Comparison of ENCODE assay signal across 8 cellular contexts in the genomic region with DNA sequence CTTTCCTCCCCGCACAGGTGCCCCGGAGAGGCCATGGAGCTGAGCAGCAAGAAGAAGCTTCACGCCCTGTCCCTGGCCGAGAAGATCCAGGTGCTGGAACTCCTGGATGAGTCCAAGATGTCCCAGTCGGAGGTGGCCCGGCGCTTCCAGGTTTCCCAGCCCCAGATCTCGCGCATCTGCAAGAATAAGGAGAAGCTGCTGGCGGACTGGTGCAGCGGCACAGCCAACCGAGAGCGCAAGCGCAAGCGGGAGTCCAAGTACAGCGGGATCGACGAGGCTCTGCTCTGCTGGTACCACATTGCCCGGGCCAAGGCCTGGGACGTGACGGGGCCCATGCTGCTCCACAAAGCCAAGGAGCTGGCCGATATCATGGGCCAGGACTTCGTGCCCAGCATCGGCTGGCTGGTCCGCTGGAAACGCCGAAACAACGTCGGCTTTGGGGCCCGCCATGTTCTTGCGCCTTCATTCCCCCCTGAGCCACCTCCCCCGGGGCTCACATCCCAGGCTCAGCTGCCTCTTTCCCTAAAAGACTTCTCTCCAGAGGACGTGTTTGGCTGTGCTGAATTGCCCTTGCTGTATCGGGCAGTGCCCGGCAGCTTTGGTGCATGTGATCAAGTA. TPM values are rescaled to one million over a fixed set of nuclear protein-coding genes. Genes with fewer than 3 reads are reported as not detected.
DNase-seq lines count a peak whose midpoint lies in the region; ATAC-seq, FAIRE-seq and TF ChIP-seq lines count a peak whose summit lies in the region.

No MANE protein-coding gene starts in this region.

- peak overlapping the region; percentile 36 to 92 (median 75) for H3K27ac Mint-ChIP-seq in naive thymus-derived CD4-positive, alpha-beta T cell

- no peak overlapping the region for H4K8ac ChIP-seq in H1 (ENCODE audit: extremely low read depth, insufficient read depth, low read length)

- no peak overlapping the region for H4K91ac ChIP-seq in H1 (replicated peaks; ENCODE audit: insufficient read length, low read length)

- peaks cover 2 to 8% of the 10 kb centered on the region in 2 experiments for H4K20me1 ChIP-seq in H1 (replicated peaks in 1 of 2; ENCODE audit: control insufficient read depth in 1 of 2, insufficient read depth in 2 of 2, low read length in 2 of 2)

- H2AFZ ChIP-seq in H1 (ENCODE audit: low read length) = peak overlapping the region; percentile 72

- no peak overlapping the region for H3K23ac ChIP-seq in H1 (ENCODE audit: insufficient read length)

- no peaks in the 10 kb centered on the region for H3K9me3 ChIP-seq in H1 (ENCODE audit: insufficient read depth in 2 of 2, low read depth in 1 of 2, low read length in 1 of 2)
- no peaks in the 10 kb centered on the region for H3K9me3 ChIP-seq in naive thymus-derived CD4-positive, alpha-beta T cell (ENCODE audit: control insufficient read depth in 2 of 3, low read length in 3 of 3)

- H2BK5ac ChIP-seq in H1 (ENCODE audit: low read depth, low read length) = no peak overlapping the region

- H3K4me2 ChIP-seq in H1 (ENCODE audit: insufficient read depth in 1 of 2, low read depth in 2 of 2, low read length in 2 of 2) = peak overlapping the region; percentile 90 to 100

- DNase-seq in AG09309 (ENCODE audit: low read depth) (no peak), NCI-H510A treated with DMSO at 0.1 percent for 48 hours (lab: John Stamatoyannopoulos, UW) (peak; percentile 92), H1 (ENCODE audit: low read depth in 1 of 2, low spot score in 2 of 2) (peak in 1 of 2 experiments; percentile 66), H54 (ENCODE audit: insufficient read length, low spot score) (no peak), DMS114 treated with DMSO at 0.1 percent for 48 hours (lab: John Stamatoyannopoulos, UW; ENCODE audit: unreplicated experiment) (no peak)
- DNase-seq in naive thymus-derived CD4-positive, alpha-beta T cell = peak in 1 of 9 donors; percentile 14

- no peak overlapping the region for H3K27ac ChIP-seq in H1 (ENCODE audit: low read depth, low read length)
- no peak overlapping the region for H3K27ac ChIP-seq in naive thymus-derived CD4-positive, alpha-beta T cell (ENCODE audit: low read depth, low read length)

- intact Hi-C loops in naive thymus-derived CD4-positive, alpha-beta T cell (cut with micrococcal nuclease) = loop anchor here (1.0 to 2.0 kb wide), 2 partner anchors 23 to 27 kb away; a partner anchor contains a TSS

- peaks cover 0 to 13% (median 0%) of the 10 kb centered on the region in 5 donors for H3K27me3 Mint-ChIP-seq in naive thymus-derived CD4-positive, alpha-beta T cell

- ATAC-seq in naive thymus-derived CD4-positive, alpha-beta T cell = no peak
- ATAC-seq in HG03280 (IDR thresholded peaks at IDR 0.05; ENCODE audit: unreplicated experiment) = no peak
- ATAC-seq in HG03135 (IDR thresholded peaks at IDR 0.05; ENCODE audit: unreplicated experiment) = no peak

- H3K4me3 Mint-ChIP-seq in naive thymus-derived CD4-positive, alpha-beta T cell = peak overlapping the region; percentile 90 to 97 (median 92)

- CTCF ChIA-PET in H1 (lab: Charles Lee; ENCODE audit: partially characterized antibody) = interaction anchor here (0.5 to 3.3 kb wide), 21 partner anchors 9 to 536 kb away, joined by 3 to 16 read pairs (median 4); a partner anchor contains a TSS
- CTCF ChIA-PET in naive thymus-derived CD4-positive, alpha-beta T cell (lab: Charles Lee) = interaction anchor here (1.0 to 1.3 kb wide), 2 partner anchors 27 to 166 kb away, joined by 3 to 4 read pairs; no protein-coding TSS in a partner anchor

- POLR2A ChIA-PET in H1 (lab: Charles Lee; ENCODE audit: partially characterized antibody) = interaction anchor here (0.8 to 4.0 kb wide), 13 partner anchors 12 to 171 kb away, joined by 3 to 26 read pairs (median 3); a partner anchor contains a TSS
- POLR2A ChIA-PET in naive thymus-derived CD4-positive, alpha-beta T cell (lab: Charles Lee) = interaction anchor here (0.5 to 2.0 kb wide), 14 partner anchors 8 to 232 kb away, joined by 3 to 9 read pairs (median 4); a partner anchor contains a TSS

- peak overlapping the region; percentile 71; the same call in 1 of the 2 replicates for H3K18ac ChIP-seq in H1 (ENCODE audit: extremely low read depth, low read length)

- no peak overlapping the region for H2AK5ac ChIP-seq in H1 (ENCODE audit: low read depth, low read length)

- peak overlapping the region; percentile 46; the same call in 1 of the 2 replicates for H2BK15ac ChIP-seq in H1 (ENCODE audit: low read length)

- no peak overlapping the region for H3K14ac ChIP-seq in H1 (ENCODE audit: insufficient read length)

- H3K9ac ChIP-seq in H1 (replicated peaks in 1 of 4; ENCODE audit: extremely low read depth in 1 of 4, low read depth in 3 of 4, low read length in 3 of 4) = no peak overlapping the region

- TF ChIP-seq POLR2A in H1 (IDR thresholded peaks at IDR 0.05; ENCODE audit: control extremely low read depth in 1 of 2, low read depth in 2 of 2, low read length in 2 of 2) (no peak), H54 (IDR thresholded peaks at IDR 0.05; ENCODE audit: low read depth, low read length) (no peak)

- H3K56ac ChIP-seq in H1 (replicated peaks; ENCODE audit: insufficient read length, low read depth, low read length) = no peak overlapping the region

- TF ChIP-seq CTCF in AG09309 (IDR thresholded peaks at IDR 0.05; ENCODE audit: control insufficient read depth, insufficient read depth, low read depth, low read length, missing control alignments) = no peak
- TF ChIP-seq CTCF in H1 (IDR thresholded peaks at IDR 0.05; ENCODE audit: control extremely low read depth in 1 of 3, insufficient read depth in 1 of 3, low read depth in 1 of 3, low read length in 3 of 3) = no peak

- H3K27me3 ChIP-seq in H1 (replicated peaks in 1 of 4; ENCODE audit: control insufficient read depth in 3 of 4, extremely low read depth in 1 of 4, insufficient read depth in 3 of 4, low read length in 3 of 4) = peaks cover 7 to 29% (median 19%) of the 10 kb centered on the region in 4 experiments
- H3K27me3 ChIP-seq in naive thymus-derived CD4-positive, alpha-beta T cell (ENCODE audit: control insufficient read depth in 2 of 2, insufficient read depth in 2 of 2, low read length in 2 of 2) = no peaks in the 10 kb centered on the region

- no peak for TF ChIP-seq RAD21 in H1 (IDR thresholded peaks at IDR 0.05 in 1 of 2, conservative IDR thresholded peaks at IDR 0.05 in 1 of 2; ENCODE audit: low read depth in 2 of 2, low read length in 2 of 2)

- H3K4ac ChIP-seq in H1 (replicated peaks; ENCODE audit: insufficient read length, low read depth, low read length) = no peak overlapping the region

- peaks cover 0 to 10% (median 3%) of the 10 kb centered on the region in 4 experiments; a peak in 5 of 7 replicates for H3K4me1 ChIP-seq in H1 (replicated peaks in 1 of 4; ENCODE audit: control insufficient read depth in 3 of 4, insufficient read depth in 4 of 4, low read length in 3 of 4)
- peaks cover 5 to 9% of the 10 kb centered on the region in 2 donors for H3K4me1 ChIP-seq in naive thymus-derived CD4-positive, alpha-beta T cell (ENCODE audit: control insufficient read depth in 2 of 2, insufficient read depth in 2 of 2, low read length in 2 of 2)

- H4K5ac ChIP-seq in H1 (ENCODE audit: insufficient read length, low read depth, low read length) = no peak overlapping the region

- peaks cover 0 to 9% (median 3%) of the 10 kb centered on the region in 5 donors for H3K36me3 Mint-ChIP-seq in naive thymus-derived CD4-positive, alpha-beta T cell

- no peaks in the 10 kb centered on the region for H3K79me2 ChIP-seq in H1 (ENCODE audit: control insufficient read depth in 1 of 2, insufficient read depth in 2 of 2, low read length in 2 of 2)

- FAIRE-seq in H1 (lab: Jason Lieb, UNC) = no peak
- FAIRE-seq in H54 (lab: Jason Lieb, UNC) = no peak

- peak overlapping the region; percentile 63; the same call in 1 of the 2 replicates for H2BK12ac ChIP-seq in H1 (ENCODE audit: low read depth, low read length)

- H3K4me3 ChIP-seq in AG09309 (ENCODE audit: control insufficient read depth, low read depth, low read length) (peak overlapping the region; percentile 58), H1 (ENCODE audit: extremely low read depth in 1 of 4, insufficient read depth in 2 of 4, low read depth in 3 of 4, low read length in 4 of 4) (peak overlapping the region; percentile 57 to 73 (median 64))
- peak overlapping the region; percentile 30 for H3K4me3 ChIP-seq in naive thymus-derived CD4-positive, alpha-beta T cell (ENCODE audit: low read length)

- no peak overlapping the region for H2BK20ac ChIP-seq in H1 (ENCODE audit: low read length)

- WGBS in H1 (ENCODE audit: extremely low coverage in 1 of 2, insufficient coverage in 1 of 2, insufficient read length in 1 of 2, insufficient replicate concordance in 2 of 2, low coverage in 1 of 2, low lambda C conversion rate in 2 of 2, missing lambda C conversion rate in 1 of 2), 2 experiments = 45% methylated on average over 34 of the region's 35 CpGs; no CpG with 5 or more reads in 1 of the 2 experiments

- no peak for TF ChIP-seq EP300 in H1 (IDR thresholded peaks at IDR 0.05; ENCODE audit: borderline replicate concordance in 1 of 2, low read depth in 2 of 2, low read length in 2 of 2)

- H3K4me1 Mint-ChIP-seq in naive thymus-derived CD4-positive, alpha-beta T cell = peaks cover 11 to 25% (median 19%) of the 10 kb centered on the region in 7 donors

- peaks cover 0 to 2% (median 0%) of the 10 kb centered on the region in 11 donors for H3K9me3 Mint-ChIP-seq in naive thymus-derived CD4-positive, alpha-beta T cell

- H3K36me3 ChIP-seq in H1 (ENCODE audit: control insufficient read depth in 2 of 4, insufficient read depth in 4 of 4, low read length in 3 of 4) = peaks cover 6 to 20% (median 11%) of the 10 kb centered on the region in 4 experiments; a peak in 7 of 8 replicates
- H3K36me3 ChIP-seq in naive thymus-derived CD4-positive, alpha-beta T cell (ENCODE audit: control insufficient read depth in 2 of 3, insufficient read depth in 3 of 3, low read length in 3 of 3) = peaks cover 0 to 18% (median 3%) of the 10 kb centered on the region in 3 experiments

- no peaks in the 10 kb centered on the region for H3K79me1 ChIP-seq in H1 (ENCODE audit: low read depth, low read length)

- no peak overlapping the region for H2BK120ac ChIP-seq in H1 (replicated peaks; ENCODE audit: low read depth, low read length)

- H3K23me2 ChIP-seq in H1 (ENCODE audit: low read depth, low read length) = peaks cover 9% of the 10 kb centered on the region

RNA-seq across cellular contexts. Expression of a gene that starts 1.3 kb away (rescaled TPM):
- total RNA-seq in H1 (2021; fragmentation: NEBNext Ultra II Directional; extraction: Animal tissue kit (Norgen Biotek cat#: 25700)) = 0.88 and 1.3 TPM in 2 replicates
- polyA plus RNA-seq in H1 (2011; rRNA removed) = 1.1 TPM in 2 replicates
- polyA plus RNA-seq in H1 (2011; cell fraction: cytosol; rRNA removed) = 1.3 TPM
- polyA plus RNA-seq in H1 (2011; cell fraction: nucleus; rRNA removed) = 1.4 TPM
- polyA plus RNA-seq in H1 (2012, experiment 1 of 2) = 0.97 to 1.5 TPM (median 1.1 TPM) in 4 replicates
- 1.4 TPM for polyA plus RNA-seq in H1 (2012, experiment 2 of 2)
- 1.1 TPM for polyA plus RNA-seq in H1 (2013, experiment 1 of 2)
- 1.2 TPM for polyA plus RNA-seq in H1 (2013, experiment 2 of 2)
- polyA minus RNA-seq in H1 (2011; rRNA and poly(A)+ RNA removed) = 0.61 and 0.88 TPM in 2 replicates
- 1.2 TPM for polyA minus RNA-seq in H1 (2011; cell fraction: cytosol; rRNA and poly(A)+ RNA removed)
- 2.3 TPM for polyA minus RNA-seq in H1 (2011; cell fraction: nucleus; rRNA and poly(A)+ RNA removed)
- total RNA-seq in naive thymus-derived CD4-positive, alpha-beta T cell = 1 to 10 TPM in 4 of 5 experiments, under 1 TPM in 1; 0.39 to 2.0 (median 1.6) TPM
- under 1 TPM; 0.45 to 0.75 TPM for polyA plus RNA-seq in naive thymus-derived CD4-positive, alpha-beta T cell

RNA-seq across cellular contexts. Expression of a gene that starts 22.2 kb away (rescaled TPM):
- 67.2 and 79.2 TPM in 2 replicates for total RNA-seq in H1 (2021; fragmentation: NEBNext Ultra II Directional; extraction: Animal tissue kit (Norgen Biotek cat#: 25700))
- 53.6 and 88.1 TPM in 2 replicates for polyA plus RNA-seq in H1 (2011; rRNA removed)
- polyA plus RNA-seq in H1 (2011; cell fraction: cytosol; rRNA removed) = 54.2 TPM
- polyA plus RNA-seq in H1 (2011; cell fraction: nucleus; rRNA removed) = 92.9 TPM
- 54.9 to 59.5 TPM (median 58.3 TPM) in 4 replicates for polyA plus RNA-seq in H1 (2012, experiment 1 of 2)
- polyA plus RNA-seq in H1 (2012, experiment 2 of 2) = 59.4 TPM
- polyA plus RNA-seq in H1 (2013, experiment 1 of 2) = 59.5 TPM
- polyA plus RNA-seq in H1 (2013, experiment 2 of 2) = 55.5 TPM
- polyA minus RNA-seq in H1 (2011; rRNA and poly(A)+ RNA removed) = 39.9 and 69.2 TPM in 2 replicates
- polyA minus RNA-seq in H1 (2011; cell fraction: cytosol; rRNA and poly(A)+ RNA removed) = 31.1 TPM
- polyA minus RNA-seq in H1 (2011; cell fraction: nucleus; rRNA and poly(A)+ RNA removed) = 38.0 TPM
- total RNA-seq in naive thymus-derived CD4-positive, alpha-beta T cell = 10 to 100 TPM; 45.3 to 99.3 (median 88.1) TPM
- 10 to 100 TPM; 52.4 to 70.6 TPM for polyA plus RNA-seq in naive thymus-derived CD4-positive, alpha-beta T cell

RNA-seq across cellular contexts. Expression of a gene that starts 26.6 kb away (rescaled TPM):
- 0.54 and 0.61 TPM in 2 replicates for total RNA-seq in H1 (2021; fragmentation: NEBNext Ultra II Directional; extraction: Animal tissue kit (Norgen Biotek cat#: 25700))
- polyA plus RNA-seq in H1 (2011; rRNA removed) = 0.59 and 0.97 TPM in 2 replicates
- 0.76 TPM for polyA plus RNA-seq in H1 (2011; cell fraction: cytosol; rRNA removed)
- polyA plus RNA-seq in H1 (2011; cell fraction: nucleus; rRNA removed) = 3.3 TPM
- polyA plus RNA-seq in H1 (2012, experiment 1 of 2) = 0.67 to 1.3 TPM (median 1.0 TPM) in 4 replicates
- polyA plus RNA-seq in H1 (2012, experiment 2 of 2) = 0.37 TPM
- polyA plus RNA-seq in H1 (2013, experiment 1 of 2) = 0.95 TPM
- polyA plus RNA-seq in H1 (2013, experiment 2 of 2) = 1.1 TPM
- polyA minus RNA-seq in H1 (2011; rRNA and poly(A)+ RNA removed) = 0.20 and 0.28 TPM in 2 replicates
- not detected for polyA minus RNA-seq in H1 (2011; cell fraction: cytosol; rRNA and poly(A)+ RNA removed)
- 0.30 TPM for polyA minus RNA-seq in H1 (2011; cell fraction: nucleus; rRNA and poly(A)+ RNA removed)
- total RNA-seq in naive thymus-derived CD4-positive, alpha-beta T cell = 10 to 100 TPM; 20.2 to 90.6 (median 34.1) TPM
- polyA plus RNA-seq in naive thymus-derived CD4-positive, alpha-beta T cell = 10 to 100 TPM; 12.3 to 21.3 TPM

RNA-seq across cellular contexts. Expression of a gene that starts 30.6 kb away (rescaled TPM):
- total RNA-seq in H1 (2021; fragmentation: NEBNext Ultra II Directional; extraction: Animal tissue kit (Norgen Biotek cat#: 25700)) = 16.7 and 19.2 TPM in 2 replicates
- polyA plus RNA-seq in H1 (2011; rRNA removed) = 15.0 and 23.4 TPM in 2 replicates
- 14.8 TPM for polyA plus RNA-seq in H1 (2011; cell fraction: cytosol; rRNA removed)
- 26.9 TPM for polyA plus RNA-seq in H1 (2011; cell fraction: nucleus; rRNA removed)
- 8.5 to 12.7 TPM (median 10.9 TPM) in 4 replicates for polyA plus RNA-seq in H1 (2012, experiment 1 of 2)
- 10.7 TPM for polyA plus RNA-seq in H1 (2012, experiment 2 of 2)
- polyA plus RNA-seq in H1 (2013, experiment 1 of 2) = 8.6 TPM
- polyA plus RNA-seq in H1 (2013, experiment 2 of 2) = 7.7 TPM
- polyA minus RNA-seq in H1 (2011; rRNA and poly(A)+ RNA removed) = 9.5 and 15.1 TPM in 2 replicates
- 12.3 TPM for polyA minus RNA-seq in H1 (2011; cell fraction: cytosol; rRNA and poly(A)+ RNA removed)
- 14.0 TPM for polyA minus RNA-seq in H1 (2011; cell fraction: nucleus; rRNA and poly(A)+ RNA removed)
- total RNA-seq in naive thymus-derived CD4-positive, alpha-beta T cell = 10 to 100 TPM; 28.9 to 66.8 (median 44.7) TPM
- polyA plus RNA-seq in naive thymus-derived CD4-positive, alpha-beta T cell = 10 to 100 TPM; 39.3 to 55.8 TPM

RNA-seq across cellular contexts. Expression of a gene that starts 41.2 kb away (rescaled TPM):
- 11.7 and 11.8 TPM in 2 replicates for total RNA-seq in H1 (2021; fragmentation: NEBNext Ultra II Directional; extraction: Animal tissue kit (Norgen Biotek cat#: 25700))
- 13.3 and 19.4 TPM in 2 replicates for polyA plus RNA-seq in H1 (2011; rRNA removed)
- 4.6 TPM for polyA plus RNA-seq in H1 (2011; cell fraction: cytosol; rRNA removed)
- 14.3 TPM for polyA plus RNA-seq in H1 (2011; cell fraction: nucleus; rRNA removed)
- 10.0 to 13.0 TPM (median 12.5 TPM) in 4 replicates for polyA plus RNA-seq in H1 (2012, experiment 1 of 2)
- 11.2 TPM for polyA plus RNA-seq in H1 (2012, experiment 2 of 2)
- 11.6 TPM for polyA plus RNA-seq in H1 (2013, experiment 1 of 2)
- 13.0 TPM for polyA plus RNA-seq in H1 (2013, experiment 2 of 2)
- polyA minus RNA-seq in H1 (2011; rRNA and poly(A)+ RNA removed) = 5.2 and 18.4 TPM in 2 replicates
- polyA minus RNA-seq in H1 (2011; cell fraction: cytosol; rRNA and poly(A)+ RNA removed) = 5.3 TPM
- polyA minus RNA-seq in H1 (2011; cell fraction: nucleus; rRNA and poly(A)+ RNA removed) = 21.8 TPM
- 1 to 10 TPM in 2 of 5 experiments, under 1 TPM in 3; 0.58 to 1.8 (median 0.89) TPM for total RNA-seq in naive thymus-derived CD4-positive, alpha-beta T cell
- polyA plus RNA-seq in naive thymus-derived CD4-positive, alpha-beta T cell = not detected

Comparison
In these comparisons a context has a peak if more than half of its experiments do, and no peak if none do; other contexts are left out.
1. RNA of a gene that starts 26.6 kb away (total RNA-seq): 20.2 to 90.6 TPM in naive thymus-derived CD4-positive, alpha-beta T cell; 0.54 to 0.61 TPM in H1; every median in the first group is over 10 times any median in the second.
2. Peak in every context shown above with its lines, with median percentiles within 50 percentile points of each other: H3K4me3 ChIP-seq.